Comparison of ENCODE assay signal across 8 cellular contexts in genomic region chr16:48156790-48157209, GRCh38. TPM values are rescaled to one million over a fixed set of nuclear protein-coding genes. Genes with fewer than 3 reads are reported as not detected.
A peak's percentile ranks its signal among the peaks of the same experiment; 100 is the strongest.
DNase-seq lines count a peak whose midpoint lies in the region; ATAC-seq and TF ChIP-seq lines count a peak whose summit lies in the region.

No MANE protein-coding gene starts in this region.

- no peaks in the 10 kb centered on the region for H3K9me3 ChIP-seq in HEK293 (ENCODE audit: control insufficient read depth, insufficient read depth, low read depth, low read length)

- no peak overlapping the region for H3K27ac ChIP-seq in HEK293 (ENCODE audit: extremely low read depth, low read depth, low read length)

- ATAC-seq in left colon, result peak; percentile 78
- no peak for ATAC-seq in HG02970 (IDR thresholded peaks at IDR 0.05; ENCODE audit: low FRiP score, unreplicated experiment)

- peak; percentile 53 for DNase-seq in COR-L47 (lab: John Stamatoyannopoulos, UW)
- peak; percentile 64 for DNase-seq in NCI-H460 (ENCODE audit: extremely low read depth, low read depth)
- peak; percentile 72 to 83 for DNase-seq in activated CD4-positive, alpha-beta T cell treated with anti-CD3 and anti-CD28 coated beads for 4 hours
- peak; percentile 82 for DNase-seq in cerebellar cortex (ENCODE audit: low spot score)
- peak; percentile 49 to 88 for DNase-seq in left colon
- DNase-seq in stimulated activated CD4-positive, alpha-beta T cell treated with anti-CD3 and anti-CD28 coated beads, Interleukin-1b, Interleukin-23, amount 100 ng/mL, for 48 hours, result peak; percentile 81

- CTCF ChIA-PET in HEK293 (lab: Yijun Ruan, JAX), result interaction anchor here (0.6 to 3.7 kb wide), 12 partner anchors 17 to 1260 kb away, joined by 3 to 14 read pairs (median 4); partner anchors contain the start of gene NETO2

- H3K4me1 ChIP-seq in HEK293 (ENCODE audit: control insufficient read depth, insufficient read depth, low read length), result no peaks in the 10 kb centered on the region

- no peaks in the 10 kb centered on the region for H3K36me3 ChIP-seq in HEK293 (ENCODE audit: control insufficient read depth in 2 of 2, insufficient read depth in 1 of 2, low read length in 2 of 2)

- intact Hi-C loops in left colon (cut with DNase I, micrococcal nuclease), result loop anchor here in 1 of 2 donors (10.0 kb wide), 1 partner anchor 1122 kb away; no protein-coding TSS in a partner anchor

- POLR2A ChIA-PET in HEK293 (lab: Yijun Ruan, JAX), result no interaction called here

- no peak overlapping the region for H3K4me3 ChIP-seq in HEK293 (ENCODE audit: low read depth, low read length)

- peak; percentile 87 for TF ChIP-seq CTCF in HEK293 (tag by site-specific recombination; IDR thresholded peaks at IDR 0.05)

TF ChIP-seq in HEK293, 187 proteins besides CTCF, POLR2A, EP300 and RAD21:
- TF ChIP-seq ZNF654 (tag by site-specific recombination; IDR thresholded peaks at IDR 0.05; ENCODE audit: low read depth) (peak; percentile 69), ZSCAN23 (tag by site-specific recombination; IDR thresholded peaks at IDR 0.05) (no peak)
TF ChIP-seq in HEK293: peak in this region for 1.

RNA-seq across cellular contexts. Expression of gene ABCC12, which starts 1.0 kb away (rescaled TPM):
- total RNA-seq in NCI-H460 (2014; rRNA removed; shearing (Covaris generic)), result not detected in 2 replicates
- polyA plus RNA-seq in NCI-H460 (2014; cell fraction: nucleus; rRNA removed), result not detected in 2 replicates
- total RNA-seq in left colon, result not detected
